Comparison of ENCODE assay signal across 14 cellular contexts in the genomic region with DNA sequence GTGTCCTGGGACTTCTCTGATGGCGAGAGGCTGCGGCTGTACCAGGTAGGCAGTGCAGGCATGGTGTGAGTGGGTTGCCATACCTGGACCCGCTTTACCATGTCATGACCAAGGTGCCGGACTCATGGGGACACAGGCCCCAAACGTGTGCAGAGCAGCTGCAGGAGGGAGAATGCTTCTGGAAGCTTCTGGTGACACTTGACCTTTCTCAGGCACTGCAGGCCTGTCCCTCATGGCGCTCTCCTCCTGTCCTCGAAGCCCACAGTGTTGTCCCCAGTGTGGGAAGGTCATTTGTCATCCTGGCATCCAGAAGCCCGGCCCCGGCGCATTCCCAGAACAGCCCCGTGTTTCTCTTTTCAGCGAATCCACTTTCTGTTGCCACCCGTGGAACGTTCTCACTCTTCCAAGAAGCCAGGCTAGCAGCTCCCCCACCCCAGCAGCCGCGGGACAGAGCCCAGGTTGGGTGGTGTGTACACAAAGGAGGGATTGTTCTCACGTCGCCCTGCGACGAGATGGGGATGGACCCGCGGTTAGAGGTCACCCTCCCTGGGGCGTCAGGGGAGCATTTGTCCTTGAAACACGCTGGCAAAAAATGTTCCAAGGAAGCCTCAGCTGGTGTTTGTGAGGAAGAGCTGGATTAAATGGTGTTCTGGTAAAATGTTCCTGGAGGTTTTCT. TPM values are rescaled to one million over a fixed set of nuclear protein-coding genes. Genes with fewer than 3 reads are reported as not detected.
A peak's percentile ranks its signal among the peaks of the same experiment; 100 is the strongest.
DNase-seq lines count a peak whose midpoint lies in the region; ATAC-seq and TF ChIP-seq lines count a peak whose summit lies in the region.
"Had no signal": no experiment of that assay in that cellular context is flagged by ENCODE, and none has a peak within 500 bp of the region (broad histone marks: within the 10 kb centered on the region; RNA-seq: fewer than 3 reads in every experiment).

No MANE protein-coding gene starts in this region.

- H3K36me3 ChIP-seq in PC-9 (ENCODE audit: low read depth) (peaks cover 31% of the 10 kb centered on the region; the same call in 1 of the 2 replicates), transverse colon (no peaks in the 10 kb centered on the region)
- H3K36me3 ChIP-seq: right atrium auricular region had no signal

- no peaks in the 10 kb centered on the region for H3K9me3 Mint-ChIP-seq in dendritic cell treated with granulocyte-macrophage colony-stimulating factor and Interleukin-4, amounts not matched to agents 40 ng/mL and 50 ng/mL, for 4 days
- peaks cover 6% of the 10 kb centered on the region for H3K9me3 Mint-ChIP-seq in nephron progenitor cell
- no peaks in the 10 kb centered on the region for H3K9me3 Mint-ChIP-seq in activated CD4-positive, alpha-beta T cell treated with anti-CD3 and anti-CD28 coated beads for 36 hours (ENCODE audit: low read depth)

- H3K27ac ChIP-seq in PC-9 (peak overlapping the region; percentile 22; the same call in 1 of the 2 replicates), transverse colon (peak overlapping the region in 1 of 4 donors; percentile 1)
- H3K27ac ChIP-seq: WERI-Rb-1 had no signal

- TF ChIP-seq CTCF in PC-9 (conservative IDR thresholded peaks at IDR 0.05) = no peak
- no peak for TF ChIP-seq CTCF in nephron progenitor cell (IDR thresholded peaks at IDR 0.05)
- no peak for TF ChIP-seq CTCF in transverse colon (IDR thresholded peaks at IDR 0.05)

- H3K36me3 Mint-ChIP-seq in dendritic cell treated with granulocyte-macrophage colony-stimulating factor and Interleukin-4, amounts not matched to agents 40 ng/mL and 50 ng/mL, for 4 days (ENCODE audit: low read depth) = no peaks in the 10 kb centered on the region
- peaks cover 49% of the 10 kb centered on the region for H3K36me3 Mint-ChIP-seq in nephron progenitor cell (ENCODE audit: low read depth)
- no peaks in the 10 kb centered on the region for H3K36me3 Mint-ChIP-seq in activated CD4-positive, alpha-beta T cell treated with anti-CD3 and anti-CD28 coated beads for 36 hours (ENCODE audit: low read depth)

- H3K27ac Mint-ChIP-seq in dendritic cell treated with granulocyte-macrophage colony-stimulating factor and Interleukin-4, amounts not matched to agents 40 ng/mL and 50 ng/mL, for 4 days = peak overlapping the region; percentile 67
- peak overlapping the region; percentile 88 for H3K27ac Mint-ChIP-seq in nephron progenitor cell
- no peak overlapping the region for H3K27ac Mint-ChIP-seq in activated CD4-positive, alpha-beta T cell treated with anti-CD3 and anti-CD28 coated beads for 36 hours

- H3K4me3 Mint-ChIP-seq in dendritic cell treated with granulocyte-macrophage colony-stimulating factor and Interleukin-4, amounts not matched to agents 40 ng/mL and 50 ng/mL, for 4 days = no peak overlapping the region
- H3K4me3 Mint-ChIP-seq in nephron progenitor cell = no peak overlapping the region
- no peak overlapping the region for H3K4me3 Mint-ChIP-seq in activated CD4-positive, alpha-beta T cell treated with anti-CD3 and anti-CD28 coated beads for 36 hours

- TF ChIP-seq EP300 in transverse colon (IDR thresholded peaks at IDR 0.05; ENCODE audit: low read depth) = no peak

- H3K79me2 ChIP-seq in PC-9 (ENCODE audit: low read depth) = peaks cover 99% of the 10 kb centered on the region

- H3K27me3 ChIP-seq in PC-9 (ENCODE audit: insufficient read depth, low read depth) (no peaks in the 10 kb centered on the region), transverse colon (no peaks in the 10 kb centered on the region)
- H3K27me3 ChIP-seq: right atrium auricular region had no signal

- POLR2A ChIA-PET in PC-9 (lab: Charles Lee; ENCODE audit: unreplicated experiment) = interaction anchor here (0.6 to 0.7 kb wide), 2 partner anchors 14 to 32 kb away, joined by 3 to 6 read pairs; no protein-coding TSS in a partner anchor
- POLR2A ChIA-PET in activated CD4-positive, alpha-beta T cell treated with anti-CD3 and anti-CD28 coated beads for 36 hours (lab: Charles Lee) = no interaction called here

- H3K4me1 ChIP-seq in PC-9 (replicated peaks; ENCODE audit: insufficient read depth) (peaks cover 36% of the 10 kb centered on the region), transverse colon (peaks cover 6 to 42% (median 21%) of the 10 kb centered on the region in 4 donors)

- H3K4me1 Mint-ChIP-seq in dendritic cell treated with granulocyte-macrophage colony-stimulating factor and Interleukin-4, amounts not matched to agents 40 ng/mL and 50 ng/mL, for 4 days (ENCODE audit: low read depth) = peaks cover 69% of the 10 kb centered on the region
- H3K4me1 Mint-ChIP-seq in nephron progenitor cell = peaks cover 65% of the 10 kb centered on the region
- H3K4me1 Mint-ChIP-seq in activated CD4-positive, alpha-beta T cell treated with anti-CD3 and anti-CD28 coated beads for 36 hours = no peaks in the 10 kb centered on the region

- H3K4me2 ChIP-seq in PC-9 = no peak overlapping the region

- intact Hi-C loops in PC-9 (cut with micrococcal nuclease; ENCODE audit: unreplicated experiment) = loop anchor here (1.0 to 5.0 kb wide), 3 partner anchors 32 to 112 kb away; no protein-coding TSS in a partner anchor
- intact Hi-C loops in dendritic cell treated with granulocyte-macrophage colony-stimulating factor and Interleukin-4, amounts not matched to agents 40 ng/mL and 50 ng/mL, for 4 days (cut with micrococcal nuclease) = loop anchor here (5.0 kb wide), 1 partner anchor 42 kb away; no protein-coding TSS in a partner anchor
- intact Hi-C loops in transverse colon (cut with DNase I; ENCODE audit: low total_unique reads) = no loop called here
- intact Hi-C loops in activated CD4-positive, alpha-beta T cell treated with anti-CD3 and anti-CD28 coated beads for 36 hours (cut with DNase I, micrococcal nuclease) = no loop called here

- no peaks in the 10 kb centered on the region for H3K9me2 ChIP-seq in PC-9 (ENCODE audit: insufficient read depth)

- DNase-seq in PC-9 (no peak), nephron progenitor cell (no peak), transverse colon (peak; percentile 41), HT-29 (ENCODE audit: low spot score) (no peak)
- no peak for DNase-seq in activated CD4-positive, alpha-beta T cell treated with anti-CD3 and anti-CD28 coated beads for 36 hours
- DNase-seq: activated T-cell treated with anti-CD3 and anti-CD28 coated beads for 4 hours, hippocampal formation, MM.1S, NCI-H446 treated with DMSO at 0.1 percent for 48 hours, Right ventricle myocardium superior, WERI-Rb-1 had no signal

- ATAC-seq in GM21381 (IDR thresholded peaks at IDR 0.05; ENCODE audit: unreplicated experiment) = no peak
- no peak for ATAC-seq in activated CD4-positive, alpha-beta T cell treated with anti-CD3 and anti-CD28 coated beads for 36 hours

- H4K20me1 ChIP-seq in PC-9 (ENCODE audit: insufficient read depth) = peaks cover 23% of the 10 kb centered on the region

- H3K4me3 ChIP-seq in PC-9 (no peak overlapping the region), transverse colon (no peak overlapping the region)
- H3K4me3 ChIP-seq: right atrium auricular region had no signal

- 67% methylated on average over 24 of the region's 24 CpGs; no CpG with 5 or more reads in 1 of the 2 donors for WGBS in transverse colon (ENCODE audit: low coverage in 1 of 2), 2 donors

- H3K9me3 ChIP-seq in PC-9 (ENCODE audit: insufficient read depth, low read depth) (no peaks in the 10 kb centered on the region), transverse colon (no peaks in the 10 kb centered on the region)
- H3K9me3 ChIP-seq: right atrium auricular region had no signal

- in situ Hi-C loops in transverse colon (cut with MboI; ENCODE audit: low pct_ligation_motif_present in 1 of 4, low pct_unique_long_range_greater_than_20kb in 1 of 4, low sequenced_read_pairs in 3 of 4) = no loop called here

- peaks cover 55% of the 10 kb centered on the region for H3K27me3 Mint-ChIP-seq in dendritic cell treated with granulocyte-macrophage colony-stimulating factor and Interleukin-4, amounts not matched to agents 40 ng/mL and 50 ng/mL, for 4 days
- H3K27me3 Mint-ChIP-seq in nephron progenitor cell (ENCODE audit: low read depth, poor library complexity) = no peaks in the 10 kb centered on the region
- H3K27me3 Mint-ChIP-seq in activated CD4-positive, alpha-beta T cell treated with anti-CD3 and anti-CD28 coated beads for 36 hours = peaks cover 8% of the 10 kb centered on the region

- no peak for TF ChIP-seq POLR2A in transverse colon (IDR thresholded peaks at IDR 0.05)

- H3F3A ChIP-seq in PC-9 (ENCODE audit: insufficient read depth, low read depth) = peaks cover 6% of the 10 kb centered on the region; the same call in 1 of the 2 replicates

- CTCF ChIA-PET in PC-9 (lab: Charles Lee) = interaction anchor here (0.6 kb wide), 1 partner anchor 30 kb away, joined by 10 read pairs; no protein-coding TSS in a partner anchor
- CTCF ChIA-PET in activated CD4-positive, alpha-beta T cell treated with anti-CD3 and anti-CD28 coated beads for 36 hours (lab: Charles Lee) = no interaction called here

- BruUV-seq in PC-9 (replicated peaks; lab: Mats Ljungman, UMichigan) = no TSS peak

- no peak overlapping the region for H2AFZ ChIP-seq in PC-9

RNA-seq across cellular contexts. Expression of a gene that starts 43.7 kb away (rescaled TPM):
- total RNA-seq in PC-9 (2021) (131 and 135 TPM in 2 replicates), transverse colon (10 to 100 TPM in 3 of 4 donors, 1 to 10 TPM in 1; 7.5 to 24.9 (median 19.5) TPM)
- total RNA-seq in HT-29 (2014; rRNA removed; shearing (Covaris generic)) = 42.9 and 44.5 TPM in 2 replicates
- total RNA-seq in activated CD4-positive, alpha-beta T cell treated with anti-CD3 and anti-CD28 coated beads for 36 hours = under 1 TPM; 0.21 to 0.32 TPM

Comparison
In these comparisons a context has a peak if more than half of its experiments do, and no peak if none do; other contexts are left out.
1. RNA of a gene that starts 43.7 kb away (total RNA-seq): 131 to 135 TPM in PC-9, 42.9 to 44.5 TPM in HT-29 and 7.5 to 24.9 TPM in transverse colon; 0.21 to 0.32 TPM in activated CD4-positive, alpha-beta T cell treated with anti-CD3 and anti-CD28 coated beads for 36 hours; every median in the first group is over 4 times any median in the second.
2. intact Hi-C loops: an anchor here in PC-9 (1.0 to 5.0 kb wide) and dendritic cell treated with granulocyte-macrophage colony-stimulating factor and Interleukin-4, amounts not matched to agents 40 ng/mL and 50 ng/mL, for 4 days (5.0 kb wide); none called in transverse colon and activated CD4-positive, alpha-beta T cell treated with anti-CD3 and anti-CD28 coated beads for 36 hours.